1 cellular context compared by ENCODE assay signal in genomic region chr10:11337516-11337915, GRCh38.
TF ChIP-seq lines count a peak whose summit lies in the region.

No MANE protein-coding gene starts in this region.

TF ChIP-seq in HepG2, 621 proteins besides CTCF, POLR2A, EP300 and RAD21 (continued from another document):
- TF ChIP-seq MTERF4 (CRISPR knock-in tag; IDR thresholded peaks at IDR 0.05) (no peak), HMGA1 (CRISPR knock-in tag; conservative IDR thresholded peaks at IDR 0.05) (no peak), ZUFSP (CRISPR knock-in tag; IDR thresholded peaks at IDR 0.05; ENCODE audit: borderline replicate concordance) (no peak), ZNF629 (CRISPR knock-in tag; conservative IDR thresholded peaks at IDR 0.05) (no peak), ZNF7 (CRISPR knock-in tag; IDR thresholded peaks at IDR 0.05) (no peak), TARDBP (CRISPR knock-in tag; IDR thresholded peaks at IDR 0.05) (no peak), ATM (IDR thresholded peaks at IDR 0.05; ENCODE audit: borderline replicate concordance) (no peak), PHF20 (CRISPR knock-in tag; IDR thresholded peaks at IDR 0.05) (no peak), GTF3A (CRISPR knock-in tag; conservative IDR thresholded peaks at IDR 0.05) (no peak), TP53 (CRISPR knock-in tag; conservative IDR thresholded peaks at IDR 0.05) (no peak), ZFYVE20 (CRISPR knock-in tag; IDR thresholded peaks at IDR 0.05; ENCODE audit: borderline replicate concordance, low read depth) (no peak), NRL (CRISPR knock-in tag; IDR thresholded peaks at IDR 0.05; ENCODE audit: borderline replicate concordance) (no peak), ZNF317 (CRISPR knock-in tag; IDR thresholded peaks at IDR 0.05) (no peak), LRRFIP1 (CRISPR knock-in tag; conservative IDR thresholded peaks at IDR 0.05) (no peak), RNF219 (CRISPR knock-in tag; IDR thresholded peaks at IDR 0.05) (no peak), ZNF512B (CRISPR knock-in tag; IDR thresholded peaks at IDR 0.05; ENCODE audit: borderline replicate concordance) (no peak)
TF ChIP-seq in HepG2: peak in this region for 0.
